Comparison of ENCODE assay signal across 2 cellular contexts in genomic region chr22:20658433-20659222, GRCh38.
A peak's percentile ranks its signal among the peaks of the same experiment; 100 is the strongest.
TF ChIP-seq lines count a peak whose summit lies in the region.

No MANE protein-coding gene starts in this region.

TF ChIP-seq in GM23338, 12 proteins besides CTCF, POLR2A, EP300 and RAD21 (continued from another document):
- TF ChIP-seq ETS1 (IDR thresholded peaks at IDR 0.05) (no peak), STAT1 (IDR thresholded peaks at IDR 0.05; ENCODE audit: unreplicated experiment) (no peak), REST (IDR thresholded peaks at IDR 0.05; ENCODE audit: unreplicated experiment) (no peak), CREB1 (CRISPR knock-in tag; IDR thresholded peaks at IDR 0.05; ENCODE audit: low read depth) (no peak), ZNF114 (CRISPR knock-in tag; IDR thresholded peaks at IDR 0.05) (no peak), ZNF462 (CRISPR knock-in tag; IDR thresholded peaks at IDR 0.05) (no peak)

TF ChIP-seq in K562, 482 proteins besides CTCF, POLR2A, EP300 and RAD21 (continues in another document):
- TF ChIP-seq PATZ1 (CRISPR knock-in tag; IDR thresholded peaks at IDR 0.05; ENCODE audit: borderline replicate concordance), result no peak
- 0 out of 2 replicates have a peak, but pooled peaks have one; percentile 22 for TF ChIP-seq ESRRB (CRISPR knock-in tag; IDR thresholded peaks at IDR 0.05; ENCODE audit: borderline replicate concordance)
- TF ChIP-seq NKRF (IDR thresholded peaks at IDR 0.05; ENCODE audit: borderline replicate concordance), result no peak
- peak; percentile 30; the same call in 1 of the 2 replicates for TF ChIP-seq RFX5 (IDR thresholded peaks at IDR 0.05; ENCODE audit: low read depth, low read length)
- no peak for TF ChIP-seq KLF10 (CRISPR knock-in tag; IDR thresholded peaks at IDR 0.05)
- TF ChIP-seq ETV5 (CRISPR knock-in tag; IDR thresholded peaks at IDR 0.05; ENCODE audit: low read depth), result no peak
- TF ChIP-seq MCM3 (IDR thresholded peaks at IDR 0.05), result 0 out of 2 replicates have a peak, but pooled peaks have one; percentile 26
- TF ChIP-seq TSC22D4 (tag; IDR thresholded peaks at IDR 0.05), result peak; percentile 54; the same call in 1 of the 2 replicates
- TF ChIP-seq HNRNPK (IDR thresholded peaks at IDR 0.05; ENCODE audit: low read depth, low read length, poor library complexity, severe bottlenecking), result peak; percentile 93
- TF ChIP-seq TRIM24 (IDR thresholded peaks at IDR 0.05), result peak in 1 of 2 experiments; percentile 42; a peak in 1 of 4 replicates
- no peak for TF ChIP-seq ZNF695 (CRISPR knock-in tag; IDR thresholded peaks at IDR 0.05)
- TF ChIP-seq YBX1 (IDR thresholded peaks at IDR 0.05), result 0 out of 2 replicates have a peak, but pooled peaks have one; percentile 5
- no peak for TF ChIP-seq BRF2 (IDR thresholded peaks at IDR 0.05; ENCODE audit: borderline replicate concordance, insufficient read depth, insufficient read length)
- peak; percentile 38; the same call in 1 of the 2 replicates for TF ChIP-seq KHSRP (IDR thresholded peaks at IDR 0.05)
- peak; percentile 26; a peak in 1 of 4 replicates for TF ChIP-seq ARNT (IDR thresholded peaks at IDR 0.05)
- peak; percentile 34; the same call in 1 of the 2 replicates for TF ChIP-seq RBFOX2 (IDR thresholded peaks at IDR 0.05; ENCODE audit: low read depth, low read length)
- TF ChIP-seq HDGF (IDR thresholded peaks at IDR 0.05), result no peak
- 0 out of 2 replicates have a peak, but pooled peaks have one; percentile 48 for TF ChIP-seq PHB2 (IDR thresholded peaks at IDR 0.05; ENCODE audit: low read depth)
- peak; percentile 90 for TF ChIP-seq HBP1 (CRISPR knock-in tag; IDR thresholded peaks at IDR 0.05)
- 0 out of 2 replicates have a peak, but pooled peaks have one; percentile 64 for TF ChIP-seq CHCHD3 (CRISPR knock-in tag; IDR thresholded peaks at IDR 0.05)
- TF ChIP-seq ZKSCAN3 (CRISPR knock-in tag; IDR thresholded peaks at IDR 0.05), result no peak
- TF ChIP-seq ELF1 (tag; IDR thresholded peaks at IDR 0.05), result no peak
- TF ChIP-seq CREBBP (IDR thresholded peaks at IDR 0.05; ENCODE audit: low read depth, low read length), result peak; percentile 30
- TF ChIP-seq ZFPM2 (CRISPR knock-in tag; IDR thresholded peaks at IDR 0.05), result 0 out of 2 replicates have a peak, but pooled peaks have one; percentile 51
- 0 out of 2 replicates have a peak, but pooled peaks have one; percentile 34 for TF ChIP-seq ZC3H8 (IDR thresholded peaks at IDR 0.05)
- peak; percentile 98 for TF ChIP-seq ZBTB26 (CRISPR knock-in tag; IDR thresholded peaks at IDR 0.05)
- TF ChIP-seq MLLT1 (IDR thresholded peaks at IDR 0.05), result peak; percentile 73 to 89
- peak; percentile 73 for TF ChIP-seq RFX7 (CRISPR knock-in tag; IDR thresholded peaks at IDR 0.05)
- TF ChIP-seq ARHGAP35 (IDR thresholded peaks at IDR 0.05; ENCODE audit: partially characterized antibody), result peak; percentile 7
- TF ChIP-seq ZBTB34 (CRISPR knock-in tag; IDR thresholded peaks at IDR 0.05), result no peak
- no peak for TF ChIP-seq ZNF655 (CRISPR knock-in tag; IDR thresholded peaks at IDR 0.05)
- no peak for TF ChIP-seq MEF2D (tag; conservative IDR thresholded peaks at IDR 0.05; ENCODE audit: low read depth)
- TF ChIP-seq FUS (optimal IDR thresholded peaks at IDR 0.05; ENCODE audit: low read depth, low read length), result no peak
- TF ChIP-seq ZNF280B (CRISPR knock-in tag; IDR thresholded peaks at IDR 0.05), result no peak; the same call in 1 of the 2 replicates
- TF ChIP-seq ZNF764 (CRISPR knock-in tag; IDR thresholded peaks at IDR 0.05; ENCODE audit: low read depth), result no peak
- TF ChIP-seq MTA2 (IDR thresholded peaks at IDR 0.05; ENCODE audit: low read depth), result peak; percentile 33; the same call in 1 of the 2 replicates
- peak; percentile 91 for TF ChIP-seq THRB (CRISPR knock-in tag; conservative IDR thresholded peaks at IDR 0.05)
- no peak for TF ChIP-seq ZNF778 (CRISPR knock-in tag; IDR thresholded peaks at IDR 0.05)
- no peak for TF ChIP-seq ZNF24 (IDR thresholded peaks at IDR 0.05)
- peak; percentile 68 to 71; a peak in 2 of 4 replicates for TF ChIP-seq BCLAF1 (IDR thresholded peaks at IDR 0.05; ENCODE audit: borderline replicate concordance in 1 of 2, control insufficient read depth in 1 of 2, low read depth in 2 of 2, low read length in 1 of 2)
- 0 out of 2 replicates have a peak, but pooled peaks have one; percentile 14 for TF ChIP-seq CC2D1A (IDR thresholded peaks at IDR 0.05)
